In the genomic region with DNA sequence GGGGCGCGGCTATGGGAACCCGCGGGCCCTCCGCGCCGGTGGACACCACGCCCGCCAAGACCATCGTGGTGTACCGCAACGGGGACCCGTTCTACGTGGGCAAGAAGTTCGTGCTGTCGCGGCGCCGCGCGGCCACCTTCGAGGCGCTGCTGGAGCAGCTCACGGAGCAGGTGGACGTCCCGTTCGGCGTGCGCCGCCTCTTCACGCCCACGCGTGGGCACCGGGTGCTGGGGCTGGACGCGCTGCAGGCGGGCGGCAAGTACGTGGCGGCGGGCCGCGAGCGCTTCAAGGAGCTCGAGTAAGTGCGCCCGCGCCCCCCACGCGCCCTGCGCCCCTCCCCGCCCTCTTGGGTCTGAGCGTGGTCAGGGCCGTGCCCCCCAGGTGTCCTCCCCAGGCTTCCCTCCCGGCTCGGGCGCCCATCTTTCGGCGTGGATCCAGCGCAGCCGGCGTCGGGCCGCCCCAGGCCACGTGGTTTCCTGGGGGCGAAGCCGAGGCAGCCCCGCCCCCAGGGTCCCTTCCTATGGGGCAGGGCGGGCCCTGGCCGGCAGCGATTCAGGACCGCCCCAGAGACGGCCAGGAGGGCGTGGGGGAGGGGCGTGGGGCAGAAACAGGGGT, we compare ENCODE assay signal across 1 cellular context.
TF ChIP-seq lines count a peak whose summit lies in the region.

No MANE protein-coding gene starts in this region.

TF ChIP-seq in H1, 55 proteins besides CTCF, POLR2A, EP300 and RAD21:
- TF ChIP-seq USF2 (IDR thresholded peaks at IDR 0.05; ENCODE audit: low read length) (no peak), GTF2F1 (IDR thresholded peaks at IDR 0.05; ENCODE audit: borderline replicate concordance, low read depth, low read length) (no peak), FOSL1 (IDR thresholded peaks at IDR 0.05; ENCODE audit: insufficient read depth, low read depth, low read length) (no peak), CTBP2 (IDR thresholded peaks at IDR 0.05; ENCODE audit: borderline replicate concordance, insufficient read depth, insufficient read length, low read length) (no peak), CHD2 (IDR thresholded peaks at IDR 0.05; ENCODE audit: low read length) (no peak), HDAC6 (IDR thresholded peaks at IDR 0.05; ENCODE audit: low read depth, low read length) (no peak), BACH1 (IDR thresholded peaks at IDR 0.05; ENCODE audit: low read length) (no peak), KDM4A (IDR thresholded peaks at IDR 0.05; ENCODE audit: low read depth, low read length, severe bottlenecking) (peak; percentile 96), JUND (IDR thresholded peaks at IDR 0.05; ENCODE audit: low read length) (no peak), POLR2AphosphoS5 (IDR thresholded peaks at IDR 0.05; ENCODE audit: low read depth, low read length) (no peak), BRCA1 (IDR thresholded peaks at IDR 0.05; ENCODE audit: low read depth, low read length) (no peak), BCL11A (IDR thresholded peaks at IDR 0.05; ENCODE audit: low read depth in 2 of 2, low read length in 2 of 2) (no peak), TAF1 (IDR thresholded peaks at IDR 0.05; ENCODE audit: low read depth, low read length) (no peak)
- TF ChIP-seq, protein P1, sequence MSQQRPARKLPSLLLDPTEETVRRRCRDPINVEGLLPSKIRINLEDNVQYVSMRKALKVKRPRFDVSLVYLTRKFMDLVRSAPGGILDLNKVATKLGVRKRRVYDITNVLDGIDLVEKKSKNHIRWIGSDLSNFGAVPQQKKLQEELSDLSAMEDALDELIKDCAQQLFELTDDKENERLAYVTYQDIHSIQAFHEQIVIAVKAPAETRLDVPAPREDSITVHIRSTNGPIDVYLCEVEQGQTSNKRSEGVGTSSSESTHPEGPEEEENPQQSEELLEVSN (IDR thresholded peaks at IDR 0.05): peak; percentile 66
- TF ChIP-seq, protein P2, sequence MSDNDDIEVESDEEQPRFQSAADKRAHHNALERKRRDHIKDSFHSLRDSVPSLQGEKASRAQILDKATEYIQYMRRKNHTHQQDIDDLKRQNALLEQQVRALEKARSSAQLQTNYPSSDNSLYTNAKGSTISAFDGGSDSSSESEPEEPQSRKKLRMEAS (IDR thresholded peaks at IDR 0.05): peak; percentile 56
